Comparison of ENCODE assay signal across 15 cellular contexts in the genomic region with DNA sequence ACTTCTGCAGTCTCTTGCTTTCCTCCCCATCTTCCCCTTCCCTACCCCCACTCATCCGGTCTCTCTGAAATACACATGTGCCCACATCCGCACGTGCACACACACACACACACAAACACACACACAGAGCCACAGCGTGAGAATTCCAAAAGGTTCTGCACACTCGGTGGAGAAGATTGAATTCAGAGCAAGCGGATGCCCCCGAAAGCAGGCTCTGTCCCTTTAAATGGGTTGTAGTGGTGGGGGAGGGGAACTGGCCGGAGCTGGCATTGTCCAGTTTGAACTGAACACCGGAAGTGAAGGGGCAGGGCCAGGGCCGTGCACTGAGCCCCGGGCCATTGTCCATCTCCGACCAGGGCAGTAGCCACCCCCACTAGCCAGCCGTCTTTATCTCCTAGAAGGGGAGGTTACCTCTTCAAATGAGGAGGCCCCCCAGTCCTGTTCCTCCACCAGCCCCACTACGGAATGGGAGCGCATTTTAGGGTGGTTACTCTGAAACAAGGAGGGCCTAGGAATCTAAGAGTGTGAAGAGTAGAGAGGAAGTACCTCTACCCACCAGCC. TPM values are rescaled to one million over a fixed set of nuclear protein-coding genes. Genes with fewer than 3 reads are reported as not detected.
DNase-seq lines count a peak whose midpoint lies in the region; ATAC-seq and TF ChIP-seq lines count a peak whose summit lies in the region.
"Had no signal": no experiment of that assay in that cellular context is flagged by ENCODE, and none has a peak within 500 bp of the region (broad histone marks: within the 10 kb centered on the region; RNA-seq: fewer than 3 reads in every experiment).

No MANE protein-coding gene starts in this region.

- in situ Hi-C loops in HAP-1 (cut with MboI; ENCODE audit: low sequenced_read_pairs): no loop called here

- H3K36me3 ChIP-seq in CD8-positive, alpha-beta T cell (ENCODE audit: insufficient read depth, low read length): no peaks in the 10 kb centered on the region
- H3K36me3 ChIP-seq in HAP-1 (replicated peaks) (0 out of 2 replicates have a peak, but pooled peaks cover 5% of the 10 kb centered on the region), WERI-Rb-1 (no peaks in the 10 kb centered on the region), sigmoid colon (no peaks in the 10 kb centered on the region)
- H3K36me3 ChIP-seq: gastroesophageal sphincter, lower lobe of right lung, right atrium auricular region, upper lobe of left lung had no signal

- 3 to 13% methylated on average over 15 of the region's 15 CpGs for WGBS in sigmoid colon, 2 donors

- no peak for TF ChIP-seq EP300 in sigmoid colon (IDR thresholded peaks at IDR 0.05)

- H3K27me3 Mint-ChIP-seq in CD8-positive, alpha-beta T cell (ENCODE audit: low read depth): peaks cover 49% of the 10 kb centered on the region
- peaks cover 36% of the 10 kb centered on the region for H3K27me3 Mint-ChIP-seq in memory B cell

- TF ChIP-seq CTCF in CD8-positive, alpha-beta T cell (IDR thresholded peaks at IDR 0.05): no peak
- no peak for TF ChIP-seq CTCF in WERI-Rb-1 (IDR thresholded peaks at IDR 0.05; ENCODE audit: low read depth, low read length)
- no peak for TF ChIP-seq CTCF in sigmoid colon (IDR thresholded peaks at IDR 0.05)

- DNase-seq in CD8-positive, alpha-beta T cell: no peak
- DNase-seq in HAP-1 (ENCODE audit: low spot score in 2 of 2) (peak in 1 of 2 experiments; percentile 72), WERI-Rb-1 (peak; percentile 69), memory B cell (ENCODE audit: low spot score in 2 of 2) (no peak), sigmoid colon (no peak), HEK293T (ENCODE audit: extremely low spot score) (no peak), OCI-M2 (lab: John Stamatoyannopoulos, UW; ENCODE audit: unreplicated experiment) (no peak)
- DNase-seq: activated gamma-delta T cell, cortex of kidney had no signal

- H3K36me3 Mint-ChIP-seq in CD8-positive, alpha-beta T cell: no peaks in the 10 kb centered on the region
- H3K36me3 Mint-ChIP-seq in memory B cell: no peaks in the 10 kb centered on the region

- CTCF ChIA-PET in CD8-positive, alpha-beta T cell (lab: Charles Lee): interaction anchor here (1.0 to 2.0 kb wide), 3 partner anchors 14 to 87 kb away, joined by 3 to 7 read pairs (median 3); no protein-coding TSS in a partner anchor
- CTCF ChIA-PET in HEK293T (lab: Yijun Ruan, JAX): no interaction called here

- H3K4me3 Mint-ChIP-seq in CD8-positive, alpha-beta T cell: peak overlapping the region; percentile 57
- peak overlapping the region; percentile 14 for H3K4me3 Mint-ChIP-seq in memory B cell

- H3K27ac ChIP-seq in CD8-positive, alpha-beta T cell (ENCODE audit: low read depth, low read length): no peak overlapping the region
- H3K27ac ChIP-seq in WERI-Rb-1 (peak overlapping the region; percentile 82), sigmoid colon (no peak overlapping the region)
- H3K27ac ChIP-seq: gastroesophageal sphincter, lower lobe of right lung, right atrium auricular region, RWPE1, upper lobe of left lung had no signal

- H3K4me1 Mint-ChIP-seq in CD8-positive, alpha-beta T cell (ENCODE audit: low read depth): peaks cover 22% of the 10 kb centered on the region
- H3K4me1 Mint-ChIP-seq in memory B cell: peaks cover 10% of the 10 kb centered on the region

- peaks cover 26% of the 10 kb centered on the region for H3K27me3 ChIP-seq in CD8-positive, alpha-beta T cell (ENCODE audit: insufficient read depth, low read length)
- H3K27me3 ChIP-seq in HAP-1 (ENCODE audit: low read depth) (peaks cover 18% of the 10 kb centered on the region), WERI-Rb-1 (ENCODE audit: insufficient read depth, low read depth, severe bottlenecking) (no peaks in the 10 kb centered on the region), sigmoid colon (peaks cover 36 to 54% (median 44%) of the 10 kb centered on the region in 3 donors)

- peak overlapping the region; percentile 30 for H3K4me3 ChIP-seq in CD8-positive, alpha-beta T cell (ENCODE audit: low read depth, low read length)
- H3K4me3 ChIP-seq in HAP-1 (peak overlapping the region; percentile 4), WERI-Rb-1 (ENCODE audit: low read depth, low read length) (peak overlapping the region; percentile 2), sigmoid colon (no peak overlapping the region)
- H3K4me3 ChIP-seq: gastroesophageal sphincter, lower lobe of right lung, right atrium auricular region, upper lobe of left lung had no signal

- intact Hi-C loops in CD8-positive, alpha-beta T cell (cut with DNase I, micrococcal nuclease): loop anchor here in 1 of 2 experiments (2.0 kb wide), 1 partner anchor 30 kb away; no protein-coding TSS in a partner anchor
- intact Hi-C loops in sigmoid colon (cut with DNase I): no loop called here

- H3K9me3 ChIP-seq in CD8-positive, alpha-beta T cell (ENCODE audit: low read length): no peaks in the 10 kb centered on the region
- H3K9me3 ChIP-seq in HAP-1: no peaks in the 10 kb centered on the region
- peaks cover 15% of the 10 kb centered on the region for H3K9me3 ChIP-seq in WERI-Rb-1 (ENCODE audit: severe bottlenecking)
- no peaks in the 10 kb centered on the region for H3K9me3 ChIP-seq in sigmoid colon
- H3K9me3 ChIP-seq: lower lobe of right lung, right atrium auricular region, upper lobe of left lung had no signal

- POLR2A ChIA-PET in CD8-positive, alpha-beta T cell (lab: Charles Lee): interaction anchor here (0.6 kb wide), 1 partner anchor 23 kb away, joined by 3 read pairs; no protein-coding TSS in a partner anchor
- POLR2A ChIA-PET in HEK293T (lab: Yijun Ruan, JAX): interaction anchor here (0.9 to 1.3 kb wide), 2 partner anchors 23 to 130 kb away, joined by 3 to 4 read pairs; a partner anchor contains a TSS

- no peaks in the 10 kb centered on the region for H3K9me3 Mint-ChIP-seq in CD8-positive, alpha-beta T cell
- no peaks in the 10 kb centered on the region for H3K9me3 Mint-ChIP-seq in memory B cell

- no peak for ATAC-seq in CD8-positive, alpha-beta T cell
- ATAC-seq in memory B cell (ENCODE audit: low read depth): no peak
- ATAC-seq in GM18498 (IDR thresholded peaks at IDR 0.05; ENCODE audit: unreplicated experiment): no peak

- H3K27ac Mint-ChIP-seq in CD8-positive, alpha-beta T cell: no peak overlapping the region
- peak overlapping the region; percentile 47 for H3K27ac Mint-ChIP-seq in memory B cell

- H3K4me1 ChIP-seq in CD8-positive, alpha-beta T cell (ENCODE audit: insufficient read depth, low read length): peaks cover 17% of the 10 kb centered on the region
- H3K4me1 ChIP-seq in HAP-1: peaks cover 21% of the 10 kb centered on the region
- H3K4me1 ChIP-seq in sigmoid colon: no peaks in the 10 kb centered on the region
- H3K4me1 ChIP-seq: gastroesophageal sphincter, lower lobe of right lung, right atrium auricular region had no signal

- TF ChIP-seq POLR2A in sigmoid colon (IDR thresholded peaks at IDR 0.05): no peak

TF ChIP-seq in HEK293T, 16 proteins besides CTCF, POLR2A, EP300 and RAD21:
- TF ChIP-seq HDGF (IDR thresholded peaks at IDR 0.05; ENCODE audit: borderline replicate concordance) (no peak), ARNT (IDR thresholded peaks at IDR 0.05) (no peak), BHLHE40 (IDR thresholded peaks at IDR 0.05; ENCODE audit: borderline replicate concordance) (no peak), SUZ12 (IDR thresholded peaks at IDR 0.05) (no peak), ZNF384 (IDR thresholded peaks at IDR 0.05) (no peak), FOXK2 (IDR thresholded peaks at IDR 0.05) (no peak), FOXM1 (IDR thresholded peaks at IDR 0.05; ENCODE audit: borderline replicate concordance) (no peak), ELF4 (IDR thresholded peaks at IDR 0.05) (no peak), TARDBP (IDR thresholded peaks at IDR 0.05) (no peak), L3MBTL2 (conservative IDR thresholded peaks at IDR 0.05) (no peak), FOXA1 (IDR thresholded peaks at IDR 0.05) (no peak), SP1 (IDR thresholded peaks at IDR 0.05) (no peak), NFRKB (IDR thresholded peaks at IDR 0.05) (no peak), LEF1 (IDR thresholded peaks at IDR 0.05; ENCODE audit: borderline replicate concordance) (no peak)
- TF ChIP-seq, protein P1, sequence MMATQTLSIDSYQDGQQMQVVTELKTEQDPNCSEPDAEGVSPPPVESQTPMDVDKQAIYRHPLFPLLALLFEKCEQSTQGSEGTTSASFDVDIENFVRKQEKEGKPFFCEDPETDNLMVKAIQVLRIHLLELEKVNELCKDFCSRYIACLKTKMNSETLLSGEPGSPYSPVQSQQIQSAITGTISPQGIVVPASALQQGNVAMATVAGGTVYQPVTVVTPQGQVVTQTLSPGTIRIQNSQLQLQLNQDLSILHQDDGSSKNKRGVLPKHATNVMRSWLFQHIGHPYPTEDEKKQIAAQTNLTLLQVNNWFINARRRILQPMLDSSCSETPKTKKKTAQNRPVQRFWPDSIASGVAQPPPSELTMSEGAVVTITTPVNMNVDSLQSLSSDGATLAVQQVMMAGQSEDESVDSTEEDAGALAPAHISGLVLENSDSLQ (IDR thresholded peaks at IDR 0.05): no peak

RNA-seq across cellular contexts. Expression of a gene that starts 1.3 kb away (rescaled TPM):
- total RNA-seq in CD8-positive, alpha-beta T cell: not detected
- total RNA-seq in sigmoid colon: not detected
- not detected for polyA plus RNA-seq in sigmoid colon
- total RNA-seq: gastroesophageal sphincter, lower lobe of right lung, right atrium auricular region had no signal

RNA-seq across cellular contexts. Expression of a gene that starts 22.9 kb away (rescaled TPM):
- total RNA-seq in CD8-positive, alpha-beta T cell: 10 to 100 TPM; 23.9 to 29.2 TPM
- total RNA-seq in sigmoid colon: 10 to 100 TPM; 16.6 to 33.5 (median 24.7) TPM
- polyA plus RNA-seq in sigmoid colon: 10 to 100 TPM; 46.2 to 64.3 (median 59.0) TPM

RNA-seq across cellular contexts. Expression of a gene that starts 36.7 kb away (rescaled TPM):
- total RNA-seq in CD8-positive, alpha-beta T cell: 10 to 100 TPM in 1 of 2 experiments, 1 to 10 TPM in 1; 8.4 to 10.9 TPM
- total RNA-seq in sigmoid colon: not detected
- polyA plus RNA-seq in sigmoid colon: under 1 TPM in 1 of 3 donors, not detected in 2; 0.52 TPM
- total RNA-seq: right atrium auricular region had no signal

RNA-seq across cellular contexts. Expression of a gene that starts 55.3 kb away (rescaled TPM):
- 1 to 10 TPM in 1 of 2 experiments, under 1 TPM in 1; 0.33 to 1.0 TPM for total RNA-seq in CD8-positive, alpha-beta T cell
- total RNA-seq in sigmoid colon: 1 to 10 TPM in 1 of 4 donors, under 1 TPM in 1, not detected in 2; 0.55 to 1.8 TPM
- polyA plus RNA-seq in sigmoid colon: 10 to 100 TPM; 13.8 to 21.0 (median 19.9) TPM
- total RNA-seq: right atrium auricular region had no signal

Comparison
In these comparisons a context has a peak if more than half of its experiments do, and no peak if none do; other contexts are left out.
1. H3K4me3 ChIP-seq: peak in CD8-positive, alpha-beta T cell (single experiment), HAP-1 (single experiment) and WERI-Rb-1 (single experiment); none in sigmoid colon (0 of 4).
2. RNA of a gene that starts 36.7 kb away (total RNA-seq): 8.4 to 10.9 TPM in CD8-positive, alpha-beta T cell; not detected in sigmoid colon; every median in the first group is over 4 times any median in the second.